In the genomic region with DNA sequence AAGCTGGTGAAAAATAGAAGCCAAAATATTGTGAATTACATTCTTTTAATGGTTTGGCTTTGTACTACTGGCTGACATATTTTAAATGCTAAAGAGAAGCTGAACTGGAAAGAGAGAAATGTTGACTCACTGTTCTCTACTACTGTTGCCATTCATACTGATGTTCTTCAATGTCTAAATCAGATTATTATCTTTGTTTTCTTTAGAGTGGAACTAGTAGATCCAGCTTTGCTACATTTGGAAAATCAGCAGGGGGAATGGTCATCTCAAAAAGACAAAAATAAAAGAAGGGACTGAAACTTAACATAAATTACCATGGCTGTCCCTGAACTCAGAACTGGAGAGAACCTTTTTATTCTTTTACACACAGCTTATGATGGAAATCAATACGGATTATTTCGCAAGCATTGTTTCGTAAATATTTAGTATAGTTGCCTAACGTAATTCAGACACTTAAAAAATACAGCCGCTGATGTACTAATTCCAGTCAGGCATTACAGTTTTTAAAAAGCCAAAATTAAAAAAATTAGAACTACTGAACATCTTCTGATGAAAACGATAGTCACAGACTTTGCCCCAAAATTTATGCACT, we compare ENCODE assay signal across 19 cellular contexts.
"Had no signal": no experiment of that assay in that cellular context is flagged by ENCODE, and none has a peak within 500 bp of the region (broad histone marks: within the 10 kb centered on the region; RNA-seq: fewer than 3 reads in every experiment).

No MANE protein-coding gene starts in this region.

- DNase-seq: activated CD4-positive, alpha-beta T cell treated with anti-CD3 and anti-CD28 coated beads for 4 hours; activated CD8-positive, alpha-beta memory T cell treated with anti-CD3 and anti-CD28 coated beads, Interleukin-2, amount 50 U/mL, for 4 hours; activated CD8-positive, alpha-beta T cell treated with anti-CD3 and anti-CD28 coated beads, Interleukin-2, amount 10 ng/mL, durations not matched to agents 7 days and 5 days; activated effector memory CD4-positive, alpha-beta T cell treated with anti-CD3 and anti-CD28 coated beads, Interleukin-2, amount 50 U/mL, for 16 hours; activated T-cell treated with anti-CD3 and anti-CD28 coated beads, Interleukin-2, amount 50 U/mL, for 48 hours; adrenal gland; dorsolateral prefrontal cortex; erythroblast; left ventricle myocardium superior; mesenchymal stem cell; natural killer cell; occipital lobe; small intestine; stimulated activated CD4-positive, alpha-beta T cell treated with anti-CD3 and anti-CD28 coated beads, Interleukin-4, amount 100 ng/mL, for 4 hours; stimulated activated CD8-positive, alpha-beta memory T cell treated with anti-CD3 and anti-CD28 coated beads, Interleukin-4, amount 100 ng/mL, for 48 hours; stimulated activated naive CD4-positive, alpha-beta T cell treated with Interleukin-2 at 50 U/mL for 16 hours; substantia nigra had no signal

- H3K9me3 ChIP-seq: adrenal gland, gastroesophageal sphincter, right atrium auricular region had no signal

- H3K4me3 ChIP-seq: adrenal gland, dorsolateral prefrontal cortex, gastroesophageal sphincter, right atrium auricular region had no signal

- H3K36me3 ChIP-seq: adrenal gland, gastroesophageal sphincter, right atrium auricular region had no signal

- ATAC-seq: activated CD8-positive, alpha-beta T cell treated with anti-CD3 and anti-CD28 coated beads, Interleukin-2, amount 10 ng/mL, durations not matched to agents 7 days and 5 days; gastroesophageal sphincter; left ventricle myocardium superior; natural killer cell had no signal

- H3K27me3 ChIP-seq: right atrium auricular region had no signal

- H3K27ac ChIP-seq: adrenal gland, dorsolateral prefrontal cortex, gastroesophageal sphincter, right atrium auricular region had no signal
